In genomic region chr3:72932416-72932815, GRCh38 we compare ENCODE assay signal across 29 cellular contexts. TPM values are rescaled to one million over a fixed set of nuclear protein-coding genes. Genes with fewer than 3 reads are reported as not detected.
"Had no signal": no experiment of that assay in that cellular context is flagged by ENCODE, and none has a peak within 500 bp of the region (broad histone marks: within the 10 kb centered on the region; RNA-seq: fewer than 3 reads in every experiment).

No MANE protein-coding gene starts in this region.

- FAIRE-seq: islet of Langerhans, kidney had no signal

- H3K27me3 ChIP-seq: left lung, neural progenitor cell, neutrophil, right atrium auricular region, right lobe of liver, stomach, testis, thyroid gland, transverse colon, upper lobe of left lung, vagina had no signal

- H3K9ac ChIP-seq: neural progenitor cell, parathyroid adenoma had no signal

- H3K4me3 ChIP-seq: left lung, lung, neural progenitor cell, right atrium auricular region, right lobe of liver, smooth muscle cell, stomach, testis, thyroid gland, transverse colon, upper lobe of left lung, vagina had no signal

- H3K27ac ChIP-seq: left lung, neural progenitor cell, neutrophil, parathyroid adenoma, right atrium auricular region, right lobe of liver, stomach, testis, thyroid gland, upper lobe of left lung, vagina had no signal

- H2AFZ ChIP-seq: neural progenitor cell, parathyroid adenoma had no signal

- H3K4me1 ChIP-seq: left lung, neural progenitor cell, parathyroid adenoma, right atrium auricular region, right lobe of liver, stomach, testis, thyroid gland, upper lobe of left lung, vagina had no signal

- H3K79me2 ChIP-seq: parathyroid adenoma had no signal

- H3K4me2 ChIP-seq: neural progenitor cell, smooth muscle cell had no signal

- H3K9me3 ChIP-seq: left lung, neutrophil, right lobe of liver, stomach, testis, thyroid gland, transverse colon, upper lobe of left lung, vagina had no signal

- H3K36me3 ChIP-seq: left lung, neural progenitor cell, neutrophil, right lobe of liver, stomach, thyroid gland, transverse colon, upper lobe of left lung, vagina had no signal

- DNase-seq: hypothalamus; immature natural killer cell; kidney; left colon; left lung; naive B cell; natural killer cell; nephron progenitor cell; occipital lobe; right lobe of liver; stimulated activated CD4-positive, alpha-beta T cell treated with anti-CD3 and anti-CD28 coated beads, Interleukin-1b, Interleukin-23, amount 100 ng/mL, for 48 hours; stimulated activated CD4-positive, alpha-beta T cell treated with anti-CD3 and anti-CD28 coated beads, Interleukin-2, amount 100 ng/mL, for 48 hours; stimulated activated CD4-positive, alpha-beta T cell treated with anti-CD3 and anti-CD28 coated beads, Interleukin-4, amount 100 ng/mL, for 4 hours; stimulated activated CD8-positive, alpha-beta memory T cell treated with anti-CD3 and anti-CD28 coated beads, Interleukin-4, amount 100 ng/mL, for 48 hours; stimulated activated naive CD4-positive, alpha-beta T cell treated with Interleukin-2 at 50 U/mL for 16 hours; stomach; testis; thyroid gland; transverse colon; upper lobe of left lung had no signal

- ATAC-seq: left colon; left lung; natural killer cell; right lobe of liver; stimulated activated memory B cell treated with anti-CD40 and anti-IgM and Interleukin-4, amounts not matched to agents 10 μg/mL and 1 μg/mL and 100 μg/mL, for 72 hours had no signal

RNA-seq across cellular contexts. Expression of gene GXYLT2, which starts 44.6 kb away (rescaled TPM):
- total RNA-seq: natural killer cell had no signal
- polyA plus RNA-seq: immature natural killer cell had no signal
